ENCODE assay signal across 1 cellular context in the genomic region with DNA sequence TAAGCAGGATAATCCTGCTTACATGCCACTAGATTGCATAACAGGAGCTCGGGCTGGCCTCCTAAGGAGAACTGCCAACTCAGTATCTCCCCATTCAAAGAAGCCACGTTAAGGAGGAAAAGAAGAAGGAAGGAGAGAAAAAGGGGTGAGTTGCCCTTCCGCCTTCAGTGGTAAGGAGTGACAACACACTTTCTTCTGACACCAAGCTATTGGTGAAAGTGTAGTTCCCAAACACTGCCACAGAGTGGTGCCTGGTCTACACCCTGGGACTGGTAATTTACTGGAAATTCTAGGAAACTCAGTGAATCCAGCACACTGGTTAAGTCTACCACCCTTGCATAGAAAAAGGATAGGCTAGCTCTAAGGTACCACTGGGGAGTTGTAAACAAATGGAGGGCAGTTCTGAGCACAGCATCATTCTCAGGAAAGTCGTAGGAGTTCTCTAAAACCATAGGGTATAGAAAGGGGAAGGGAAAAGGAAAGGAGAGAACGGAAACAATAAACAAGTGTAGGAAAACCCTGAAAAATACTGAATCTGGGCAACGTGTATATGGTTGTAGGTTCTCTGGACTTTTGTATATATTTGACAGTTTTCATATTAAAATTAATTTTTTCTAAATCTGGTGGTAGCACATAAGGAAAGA.
TF ChIP-seq lines count a peak whose summit lies in the region.

No MANE protein-coding gene starts in this region.

TF ChIP-seq in SK-N-SH treated with all-trans-retinoic acid at 6 μM for 48 hours, 23 proteins besides CTCF, POLR2A, EP300 and RAD21 (continued from another document):
- TF ChIP-seq, protein P1, sequence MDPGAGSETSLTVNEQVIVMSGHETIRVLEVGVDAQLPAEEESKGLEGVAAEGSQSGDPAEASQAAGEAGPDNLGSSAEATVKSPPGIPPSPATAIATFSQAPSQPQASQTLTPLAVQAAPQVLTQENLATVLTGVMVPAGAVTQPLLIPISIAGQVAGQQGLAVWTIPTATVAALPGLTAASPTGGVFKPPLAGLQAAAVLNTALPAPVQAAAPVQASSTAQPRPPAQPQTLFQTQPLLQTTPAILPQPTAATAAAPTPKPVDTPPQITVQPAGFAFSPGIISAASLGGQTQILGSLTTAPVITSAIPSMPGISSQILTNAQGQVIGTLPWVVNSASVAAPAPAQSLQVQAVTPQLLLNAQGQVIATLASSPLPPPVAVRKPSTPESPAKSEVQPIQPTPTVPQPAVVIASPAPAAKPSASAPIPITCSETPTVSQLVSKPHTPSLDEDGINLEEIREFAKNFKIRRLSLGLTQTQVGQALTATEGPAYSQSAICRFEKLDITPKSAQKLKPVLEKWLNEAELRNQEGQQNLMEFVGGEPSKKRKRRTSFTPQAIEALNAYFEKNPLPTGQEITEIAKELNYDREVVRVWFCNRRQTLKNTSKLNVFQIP (CRISPR knock-in tag; IDR thresholded peaks at IDR 0.05; ENCODE audit: borderline replicate concordance, low read depth): no peak
- TF ChIP-seq ZFP3 (CRISPR knock-in tag; IDR thresholded peaks at IDR 0.05) (no peak), TOX (CRISPR knock-in tag; IDR thresholded peaks at IDR 0.05; ENCODE audit: borderline replicate concordance) (no peak)
